Comparison of ENCODE assay signal across 13 cellular contexts in genomic region chr3:32436816-32437189, GRCh38. TPM values are rescaled to one million over a fixed set of nuclear protein-coding genes. Genes with fewer than 3 reads are reported as not detected.
DNase-seq lines count a peak whose midpoint lies in the region; ATAC-seq lines count a peak whose summit lies in the region.
"Had no signal": no experiment of that assay in that cellular context is flagged by ENCODE, and none has a peak within 500 bp of the region (broad histone marks: within the 10 kb centered on the region; RNA-seq: fewer than 3 reads in every experiment).

No MANE protein-coding gene starts in this region.

- no peaks in the 10 kb centered on the region for H3K27me3 Mint-ChIP-seq in T-helper 17 cell

- H3K36me3 ChIP-seq in BLaER1, result peaks cover 60% of the 10 kb centered on the region

- H3K4me2 ChIP-seq in BLaER1, result peak overlapping the region; percentile 54

- H3K9me3 ChIP-seq in BLaER1, result no peaks in the 10 kb centered on the region
- H3K9me3 ChIP-seq in T-helper 17 cell (ENCODE audit: control insufficient read depth, low read length, poor library complexity, severe bottlenecking), result no peaks in the 10 kb centered on the region
- H3K9me3 ChIP-seq: spleen had no signal

- no peak for DNase-seq in T-helper 17 cell
- DNase-seq in D341Med (ENCODE audit: low spot score), result no peak
- DNase-seq in COR-L47 (lab: John Stamatoyannopoulos, UW), result no peak
- DNase-seq in stimulated activated CD4-positive, alpha-beta T cell treated with anti-CD3 and anti-CD28 coated beads, Interleukin-2, amount 100 ng/mL, for 48 hours, result no peak
- DNase-seq: activated T-cell treated with anti-CD3 and anti-CD28 coated beads for 4 hours, cortex of kidney, NCI-H1436 treated with DMSO at 0.1 percent for 48 hours, spleen had no signal

- H3K36me3 Mint-ChIP-seq in T-helper 17 cell (ENCODE audit: low read depth), result peaks cover 3% of the 10 kb centered on the region

- peak overlapping the region; percentile 80 for H3K27ac Mint-ChIP-seq in T-helper 17 cell

- peaks cover 83% of the 10 kb centered on the region for H3K4me1 ChIP-seq in BLaER1

- peak; percentile 34 for ATAC-seq in GM18873 (IDR thresholded peaks at IDR 0.05; ENCODE audit: low FRiP score, unreplicated experiment)
- ATAC-seq in HG02885 (IDR thresholded peaks at IDR 0.05; ENCODE audit: poor library complexity, unreplicated experiment), result peak; percentile 32
- ATAC-seq in T-helper 17 cell, result no peak
- no peak for ATAC-seq in HG03280 (IDR thresholded peaks at IDR 0.05; ENCODE audit: unreplicated experiment)

- 0 out of 2 replicates have a peak overlapping the region, but pooled peaks have one; percentile 7 for H3K27ac ChIP-seq in BLaER1

- no peaks in the 10 kb centered on the region for H3K27me3 ChIP-seq in BLaER1
- H3K27me3 ChIP-seq: spleen had no signal

- peaks cover 53% of the 10 kb centered on the region for H3K4me1 Mint-ChIP-seq in T-helper 17 cell

- no peak overlapping the region for H3K9ac ChIP-seq in BLaER1

- H3K4me3 Mint-ChIP-seq in T-helper 17 cell, result peak overlapping the region; percentile 53
- H3K4me3 Mint-ChIP-seq: neural crest cell had no signal

- H3K4me3 ChIP-seq in BLaER1, result no peak overlapping the region
- H3K4me3 ChIP-seq: spleen had no signal

- peaks cover 100% of the 10 kb centered on the region for H4K20me1 ChIP-seq in BLaER1

RNA-seq across cellular contexts. Expression of gene CMTM7, which starts 45.1 kb away (rescaled TPM):
- total RNA-seq in T-helper 17 cell, result 10 to 100 TPM; 38.5 to 45.3 TPM

Comparison
In these comparisons a context has a peak if more than half of its experiments do, and no peak if none do; other contexts are left out.
1. ATAC-seq: peak in GM18873 (single experiment) and HG02885 (single experiment); none in T-helper 17 cell (single experiment) and HG03280 (single experiment).